In the genomic region with DNA sequence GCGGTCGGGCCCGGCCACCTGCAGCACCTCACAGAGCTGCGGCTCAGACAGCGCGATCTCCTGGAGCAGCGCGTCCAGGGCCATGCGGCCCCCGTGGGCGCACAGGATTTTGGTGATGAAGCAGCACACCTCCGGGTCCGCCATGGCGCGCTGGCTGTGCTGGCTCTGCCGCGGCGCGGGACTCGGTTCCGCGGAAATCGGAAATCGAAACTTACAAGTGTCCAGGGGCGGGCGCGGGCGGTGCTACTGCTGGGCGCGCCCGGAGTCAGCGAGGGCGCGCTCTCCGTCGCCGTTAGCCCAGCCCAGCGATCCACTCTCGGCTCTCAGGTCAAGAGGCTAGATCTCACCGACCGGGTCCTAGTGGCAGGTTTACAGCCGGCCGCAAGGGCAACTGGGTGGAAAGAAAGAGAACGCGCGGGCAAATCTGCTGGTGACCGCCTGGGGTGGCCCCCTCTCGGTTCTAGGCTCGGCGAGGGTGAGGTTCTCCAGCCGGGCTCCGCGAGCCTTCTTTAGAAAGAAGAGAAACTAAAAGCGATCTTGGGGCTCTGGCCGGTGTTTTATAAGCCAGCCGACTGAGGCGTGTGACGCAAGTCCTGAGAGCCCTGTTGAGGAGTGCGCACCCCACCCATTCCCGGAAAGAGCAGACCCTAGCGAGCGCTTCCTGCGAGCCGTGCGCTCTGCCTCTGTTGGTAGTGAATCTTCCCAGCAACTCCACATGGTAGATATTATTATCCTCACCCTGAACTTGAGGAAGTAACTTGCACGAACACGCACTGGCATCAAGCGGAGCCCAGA, we compare ENCODE assay signal across 8 cellular contexts. TPM values are rescaled to one million over a fixed set of nuclear protein-coding genes. Genes with fewer than 3 reads are reported as not detected.
DNase-seq lines count a peak whose midpoint lies in the region; ATAC-seq and TF ChIP-seq lines count a peak whose summit lies in the region.

A gene (minus strand): TSS at position 533 of the 795 bp plus-strand sequence. CDS start 389 bp downstream, at position 144.

- H3K27me3 ChIP-seq in psoas muscle (ENCODE audit: insufficient read depth in 3 of 3, low read length in 2 of 3): no peaks in the 10 kb centered on the region

- H3K9me3 ChIP-seq in psoas muscle: no peaks in the 10 kb centered on the region

- TF ChIP-seq CTCF in GM12873 (IDR thresholded peaks at IDR 0.05; ENCODE audit: insufficient read depth, low read depth, low read length, missing control alignments) (peak; percentile 1), psoas muscle (IDR thresholded peaks at IDR 0.05) (no peak)

- H3K36me3 ChIP-seq in psoas muscle (ENCODE audit: insufficient read depth in 1 of 2, low read depth in 1 of 2) (no peaks in the 10 kb centered on the region), urinary bladder (ENCODE audit: insufficient read depth) (no peaks in the 10 kb centered on the region)

- H3K27ac ChIP-seq in psoas muscle (peak within 1 kb of the TSS; percentile 88), urinary bladder (ENCODE audit: low read depth) (peak within 1 kb of the TSS; percentile 93)

- peak within 1 kb of the TSS; percentile 88 for H3K4me3 ChIP-seq in psoas muscle
- H3K4me3 ChIP-seq in urinary bladder (ENCODE audit: low read depth, low read length): peak within 1 kb of the TSS; percentile 93

- ATAC-seq in HG02623 (IDR thresholded peaks at IDR 0.05; ENCODE audit: unreplicated experiment): peak; percentile 74
- ATAC-seq in left cardiac atrium: peak; percentile 93 to 95
- ATAC-seq in psoas muscle: peak; percentile 84 to 92 (median 87)

- intact Hi-C loops in T-helper 1 cell treated with Interleukin-12 subunit alpha and Interleukin-12 subunit beta and Interleukin-4 antibody, amounts not matched to agents 30 ng/mL and 1 ng/mL, for 36 hours (cut with micrococcal nuclease): loop anchor here (1.0 to 10.0 kb wide), 13 partner anchors 9 to 1815 kb away; a partner anchor contains a TSS
- intact Hi-C loops in left cardiac atrium (cut with DNase I): no loop called here
- intact Hi-C loops in psoas muscle (cut with DNase I): loop anchor here in 1 of 2 donors (1.0 kb wide), 1 partner anchor 24 kb away; a partner anchor contains a TSS

- H3K4me1 ChIP-seq in psoas muscle (peaks cover 2% of the 10 kb centered on the region), urinary bladder (ENCODE audit: insufficient read depth) (no peaks in the 10 kb centered on the region)

- WGBS in psoas muscle, 3 donors: 0% methylated on average over 66 to 68 of the region's 68 CpGs
- WGBS in urinary bladder: under 1% methylated on average over 68 of the region's 68 CpGs

- DNase-seq in NCI-H1105 (lab: John Stamatoyannopoulos, UW) (peak; percentile 59), amniotic epithelial cell (ENCODE audit: low read depth) (peak; percentile 83), left cardiac atrium (peak; percentile 93), psoas muscle (peak; percentile 85 to 89)

RNA-seq across cellular contexts. Expression of the gene that starts here (rescaled TPM):
- 131 and 134 TPM in 2 replicates for total RNA-seq in T-helper 1 cell treated with Interleukin-12 subunit alpha and Interleukin-12 subunit beta and Interleukin-4 antibody, amounts not matched to agents 30 ng/mL and 1 ng/mL, for 36 hours
- total RNA-seq in left cardiac atrium: 10 to 100 TPM; 12.1 to 16.4 TPM
- total RNA-seq in psoas muscle: 1 to 10 TPM; 3.0 to 5.3 (median 4.4) TPM
- 1 to 10 TPM; 1.6 to 4.6 (median 1.6) TPM for polyA plus RNA-seq in psoas muscle
- 39.5 TPM for total RNA-seq in urinary bladder
- polyA plus RNA-seq in urinary bladder: 10.2 TPM

Comparison
In these comparisons a context has a peak if more than half of its experiments do, and no peak if none do; other contexts are left out.
1. Peak in every context shown above with its lines: DNase-seq, ATAC-seq, H3K4me3 ChIP-seq and H3K27ac ChIP-seq.